Comparison of ENCODE assay signal across 15 cellular contexts in the genomic region with DNA sequence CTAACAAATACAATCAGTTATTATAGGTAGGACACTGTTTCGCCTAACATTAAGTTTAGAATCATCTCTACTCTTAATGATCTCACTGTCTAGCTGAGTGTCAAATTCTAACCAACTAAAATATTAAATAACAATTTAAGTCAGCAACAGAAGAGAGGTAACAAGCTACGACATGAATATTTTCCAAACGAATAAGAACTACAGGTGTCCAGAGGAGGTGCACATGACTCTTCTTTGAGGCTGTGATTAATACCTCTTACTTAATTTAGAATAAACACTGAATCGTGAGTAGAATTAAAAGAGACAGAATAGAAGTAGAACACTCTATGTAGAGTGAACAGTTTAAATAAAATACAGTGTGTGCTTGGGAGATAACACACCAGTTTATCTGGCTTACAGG.
"Had no signal": no experiment of that assay in that cellular context is flagged by ENCODE, and none has a peak within 500 bp of the region (broad histone marks: within the 10 kb centered on the region; RNA-seq: fewer than 3 reads in every experiment).

No MANE protein-coding gene starts in this region.

- H3K4me1 ChIP-seq: colonic mucosa, heart left ventricle, parathyroid adenoma, right atrium auricular region had no signal

- H3K9me3 ChIP-seq: colonic mucosa, heart left ventricle, right atrium auricular region, sigmoid colon had no signal

- ATAC-seq: heart left ventricle; naive thymus-derived CD4-positive, alpha-beta T cell had no signal

- H3K27ac ChIP-seq: colonic mucosa, heart left ventricle, parathyroid adenoma, right atrium auricular region, sigmoid colon, skin epidermis had no signal

- H3K36me3 ChIP-seq: colonic mucosa, heart left ventricle, right atrium auricular region, sigmoid colon had no signal

- H3K27me3 ChIP-seq: colonic mucosa, heart left ventricle, right atrium auricular region, sigmoid colon had no signal

- DNase-seq: colonic mucosa; dermis blood vessel endothelial cell; erythroblast; heart left ventricle; hippocampal formation; kidney glomerular epithelial cell; naive thymus-derived CD4-positive, alpha-beta T cell; nephron progenitor cell; sigmoid colon; stimulated activated CD4-positive, alpha-beta T cell treated with anti-CD3 and anti-CD28 coated beads, Interleukin-12 subunit alpha, Interleukin-12 subunit beta, amount 100 ng/mL, for 4 hours; stimulated activated naive CD4-positive, alpha-beta T cell; trophoblast cell had no signal

- H3K4me3 ChIP-seq: colonic mucosa, heart left ventricle, right atrium auricular region, sigmoid colon, skin epidermis had no signal
